Comparison of ENCODE assay signal across 16 cellular contexts in genomic region chr17:43952724-43953666, GRCh38. TPM values are rescaled to one million over a fixed set of nuclear protein-coding genes. Genes with fewer than 3 reads are reported as not detected.
DNase-seq lines count a peak whose midpoint lies in the region; ATAC-seq, FAIRE-seq and TF ChIP-seq lines count a peak whose summit lies in the region.
"Had no signal": no experiment of that assay in that cellular context is flagged by ENCODE, and none has a peak within 500 bp of the region (broad histone marks: within the 10 kb centered on the region; RNA-seq: fewer than 3 reads in every experiment).

No MANE protein-coding gene starts in this region.

- H3K79me2 ChIP-seq in endothelial cell of umbilical vein (ENCODE audit: control insufficient read depth, insufficient read depth, low read length) (no peaks in the 10 kb centered on the region), PC-3 (ENCODE audit: low read length) (no peaks in the 10 kb centered on the region)

- H3K4me2 ChIP-seq in endothelial cell of umbilical vein (ENCODE audit: insufficient read depth, low read length), result no peak overlapping the region
- H3K4me2 ChIP-seq in PC-3 (ENCODE audit: low read length), result no peak overlapping the region

- in situ Hi-C loops in HAP-1 (cut with MboI; ENCODE audit: low sequenced_read_pairs), result no loop called here

- H3K9ac ChIP-seq in endothelial cell of umbilical vein (replicated peaks; ENCODE audit: extremely low read depth, insufficient read depth, low read length), result no peak overlapping the region
- H3K9ac ChIP-seq in PC-3 (ENCODE audit: low read length), result no peak overlapping the region

- H3K4me3 ChIP-seq in endothelial cell of umbilical vein (replicated peaks in 1 of 3; ENCODE audit: insufficient read depth in 1 of 3, low read depth in 1 of 3, low read length in 3 of 3) (no peak overlapping the region), PC-3 (ENCODE audit: low read length) (no peak overlapping the region), HAP-1 (no peak overlapping the region)
- H3K4me3 ChIP-seq: skin epidermis had no signal

- no peaks in the 10 kb centered on the region for H3F3A ChIP-seq in PC-3 (ENCODE audit: low read length, unreplicated experiment)

- ATAC-seq in PC-3 (no peak), HG02973 (IDR thresholded peaks at IDR 0.05; ENCODE audit: unreplicated experiment) (no peak)
- ATAC-seq: activated CD4-positive, alpha-beta T cell treated with anti-CD3 and anti-CD28 coated beads for 36 hours had no signal

- intact Hi-C loops in endothelial cell of umbilical vein (cut with micrococcal nuclease), result no loop called here
- intact Hi-C loops in PC-3 (cut with micrococcal nuclease), result no loop called here

- H3K36me3 ChIP-seq in endothelial cell of umbilical vein (ENCODE audit: control insufficient read depth in 2 of 2, extremely low read depth in 1 of 2, insufficient read depth in 2 of 2, low read length in 2 of 2) (no peaks in the 10 kb centered on the region), PC-3 (ENCODE audit: low read depth, low read length) (no peaks in the 10 kb centered on the region), HAP-1 (replicated peaks) (no peaks in the 10 kb centered on the region)

- DNase-seq in DMS53 (lab: John Stamatoyannopoulos, UW) (peak; percentile 39), DMS53 treated with DMSO at 0.1 percent for 48 hours (lab: John Stamatoyannopoulos, UW; ENCODE audit: unreplicated experiment) (no peak), NCI-H69 (lab: John Stamatoyannopoulos, UW) (peak; percentile 68), endothelial cell of umbilical vein (ENCODE audit: low read depth, low spot score) (no peak), PC-3 (no peak), HAP-1 (ENCODE audit: low spot score in 2 of 2) (no peak)
- DNase-seq: activated CD4-positive, alpha-beta T cell treated with anti-CD3 and anti-CD28 coated beads for 36 hours; anterior cingulate cortex; GDM1; NCI-H1436 had no signal

- CTCF ChIA-PET in endothelial cell of umbilical vein (lab: Charles Lee), result interaction anchor here (1.2 to 2.1 kb wide), 2 partner anchors 9 kb away, joined by 5 to 15 read pairs; no protein-coding TSS in a partner anchor
- CTCF ChIA-PET in PC-3 (lab: Charles Lee), result no interaction called here

- FAIRE-seq in endothelial cell of umbilical vein (lab: Jason Lieb, UNC), result peak; percentile 40

- no peaks in the 10 kb centered on the region for H3K9me3 Mint-ChIP-seq in nephron

- H3K27me3 Mint-ChIP-seq in nephron (ENCODE audit: low read depth), result peaks cover 88% of the 10 kb centered on the region

- H4K20me1 ChIP-seq in endothelial cell of umbilical vein (replicated peaks; ENCODE audit: control insufficient read depth, extremely low read depth, insufficient read depth, low read length), result no peaks in the 10 kb centered on the region
- H4K20me1 ChIP-seq in PC-3 (ENCODE audit: low read length), result no peaks in the 10 kb centered on the region

- POLR2A ChIA-PET in endothelial cell of umbilical vein (lab: Charles Lee), result no interaction called here
- POLR2A ChIA-PET in PC-3 (lab: Charles Lee; ENCODE audit: unreplicated experiment), result no interaction called here

- no peaks in the 10 kb centered on the region for H3K9me1 ChIP-seq in endothelial cell of umbilical vein (replicated peaks; ENCODE audit: control insufficient read depth, extremely low read depth, insufficient read depth, low read length)

- H3K27ac Mint-ChIP-seq in nephron, result peak overlapping the region in 1 of 3 experiments; percentile 9
- H3K27ac Mint-ChIP-seq: activated CD4-positive, alpha-beta T cell treated with anti-CD3 and anti-CD28 coated beads for 36 hours had no signal

- H3K9me3 ChIP-seq in endothelial cell of umbilical vein (replicated peaks; ENCODE audit: control insufficient read depth, insufficient read depth, low read length) (no peaks in the 10 kb centered on the region), PC-3 (ENCODE audit: low read length) (no peaks in the 10 kb centered on the region), HAP-1 (no peaks in the 10 kb centered on the region)

- TF ChIP-seq CTCF in endothelial cell of umbilical vein (IDR thresholded peaks at IDR 0.05; ENCODE audit: extremely low read depth in 1 of 2, insufficient read depth in 1 of 2, low read depth in 1 of 2, low read length in 2 of 2) (no peak), nephron (IDR thresholded peaks at IDR 0.05; ENCODE audit: unreplicated experiment in 3 of 3) (no peak), PC-3 (conservative IDR thresholded peaks at IDR 0.05; ENCODE audit: low read depth, low read length) (no peak)

- H3K4me1 ChIP-seq in endothelial cell of umbilical vein (ENCODE audit: control insufficient read depth, extremely low read depth, insufficient read depth, low read length), result peaks cover 2% of the 10 kb centered on the region
- no peaks in the 10 kb centered on the region for H3K4me1 ChIP-seq in PC-3 (ENCODE audit: insufficient read depth, low read length)
- H3K4me1 ChIP-seq in HAP-1, result no peaks in the 10 kb centered on the region

- H3K9me2 ChIP-seq in PC-3 (replicated peaks; ENCODE audit: low read length), result no peaks in the 10 kb centered on the region

- no peak for TF ChIP-seq POLR2A in endothelial cell of umbilical vein (IDR thresholded peaks at IDR 0.05; ENCODE audit: low read depth, low read length)

- no peak overlapping the region for H3K27ac ChIP-seq in endothelial cell of umbilical vein (ENCODE audit: insufficient read depth, low read depth, low read length)
- H3K27ac ChIP-seq in PC-3 (ENCODE audit: low read length), result no peak overlapping the region
- H3K27ac ChIP-seq: skin epidermis had no signal

- dilution Hi-C loops in endothelial cell of umbilical vein (cut with MboI; ENCODE audit: extremely low pct_ligation_motif_present, low sequenced_read_pairs), result no loop called here

- peaks cover 8% of the 10 kb centered on the region for H3K4me1 Mint-ChIP-seq in nephron

- no peaks in the 10 kb centered on the region for H3K36me3 Mint-ChIP-seq in nephron (ENCODE audit: low read depth)

- BruUV-seq in endothelial cell of umbilical vein (replicated peaks; lab: Mats Ljungman, UMichigan), result no TSS peak
- BruUV-seq in PC-3 (replicated peaks; lab: Mats Ljungman, UMichigan), result no TSS peak

- H3K27me3 ChIP-seq in endothelial cell of umbilical vein (ENCODE audit: control insufficient read depth in 2 of 2, insufficient read depth in 2 of 2, low read length in 2 of 2), result peaks cover 40 to 44% of the 10 kb centered on the region in 2 experiments
- H3K27me3 ChIP-seq in PC-3 (ENCODE audit: low read length), result no peaks in the 10 kb centered on the region
- H3K27me3 ChIP-seq in HAP-1 (ENCODE audit: low read depth), result 0 out of 2 replicates have a peak, but pooled peaks cover 2% of the 10 kb centered on the region

- H2AFZ ChIP-seq in endothelial cell of umbilical vein (ENCODE audit: low read depth, low read length) (no peak overlapping the region), PC-3 (ENCODE audit: low read length) (no peak overlapping the region)

- peak overlapping the region; percentile 61 to 72 (median 64) for H3K4me3 Mint-ChIP-seq in nephron
- H3K4me3 Mint-ChIP-seq: activated CD4-positive, alpha-beta T cell treated with anti-CD3 and anti-CD28 coated beads for 36 hours had no signal

TF ChIP-seq in endothelial cell of umbilical vein, 7 proteins besides CTCF, POLR2A, EP300 and RAD21:
- TF ChIP-seq POLR2AphosphoS5 (IDR thresholded peaks at IDR 0.05; ENCODE audit: insufficient read depth, low read depth, low read length) (no peak), EZH2 (IDR thresholded peaks at IDR 0.05; ENCODE audit: borderline replicate concordance, low read depth, low read length, severe bottlenecking) (peak; percentile 99)

RNA-seq across cellular contexts. Expression of gene PYY, which starts 0.7 kb away (rescaled TPM):
- not detected in 2 replicates for total RNA-seq in endothelial cell of umbilical vein
- 0.14 TPM in 1 of 2 replicates, not detected in the other for polyA plus RNA-seq in endothelial cell of umbilical vein
- polyA plus RNA-seq in endothelial cell of umbilical vein (2011; cell fraction: cytosol; rRNA removed), result not detected in 2 replicates
- polyA plus RNA-seq in endothelial cell of umbilical vein (2011; cell fraction: nucleus; rRNA removed), result not detected in 2 replicates
- polyA plus RNA-seq in endothelial cell of umbilical vein (2012), result not detected in 2 replicates
- not detected in 2 replicates for polyA minus RNA-seq in endothelial cell of umbilical vein
- not detected for polyA minus RNA-seq in endothelial cell of umbilical vein (2011; cell fraction: cytosol; rRNA and poly(A)+ RNA removed)
- not detected in 2 replicates for polyA minus RNA-seq in endothelial cell of umbilical vein (2011; cell fraction: nucleus; rRNA and poly(A)+ RNA removed)
- total RNA-seq in PC-3 (2014; rRNA removed), result not detected in 2 replicates
- total RNA-seq: A673; activated CD4-positive, alpha-beta T cell treated with anti-CD3 and anti-CD28 coated beads for 36 hours; lung microvascular endothelial cell had no signal
- polyA plus RNA-seq: fibroblast of lung had no signal

RNA-seq across cellular contexts. Expression of gene PPY, which starts 10.7 kb away (rescaled TPM):
- total RNA-seq in endothelial cell of umbilical vein, result not detected in 2 replicates
- not detected in 2 replicates for polyA plus RNA-seq in endothelial cell of umbilical vein
- not detected in 2 replicates for polyA plus RNA-seq in endothelial cell of umbilical vein (2011; cell fraction: cytosol; rRNA removed)
- polyA plus RNA-seq in endothelial cell of umbilical vein (2011; cell fraction: nucleus; rRNA removed), result not detected in 2 replicates
- not detected in 2 replicates for polyA plus RNA-seq in endothelial cell of umbilical vein (2012)
- polyA minus RNA-seq in endothelial cell of umbilical vein, result not detected in 2 replicates
- not detected for polyA minus RNA-seq in endothelial cell of umbilical vein (2011; cell fraction: cytosol; rRNA and poly(A)+ RNA removed)
- polyA minus RNA-seq in endothelial cell of umbilical vein (2011; cell fraction: nucleus; rRNA and poly(A)+ RNA removed), result not detected in 2 replicates
- not detected in 2 replicates for total RNA-seq in PC-3 (2014; rRNA removed)
- total RNA-seq: A673; activated CD4-positive, alpha-beta T cell treated with anti-CD3 and anti-CD28 coated beads for 36 hours; fibroblast of lung; lung microvascular endothelial cell had no signal
- polyA plus RNA-seq: fibroblast of lung had no signal

RNA-seq across cellular contexts. Expression of gene MPP2, which starts 45.7 kb away (rescaled TPM):
- 1.2 and 1.6 TPM in 2 replicates for total RNA-seq in endothelial cell of umbilical vein
- polyA plus RNA-seq in endothelial cell of umbilical vein, result 1.2 and 1.4 TPM in 2 replicates
- 1.1 and 1.3 TPM in 2 replicates for polyA plus RNA-seq in endothelial cell of umbilical vein (2011; cell fraction: cytosol; rRNA removed)
- polyA plus RNA-seq in endothelial cell of umbilical vein (2011; cell fraction: nucleus; rRNA removed), result 1.6 TPM in 2 replicates
- 1.1 and 2.6 TPM in 2 replicates for polyA plus RNA-seq in endothelial cell of umbilical vein (2012)
- 0.91 and 2.2 TPM in 2 replicates for polyA minus RNA-seq in endothelial cell of umbilical vein
- 7.9 TPM for polyA minus RNA-seq in endothelial cell of umbilical vein (2011; cell fraction: cytosol; rRNA and poly(A)+ RNA removed)
- polyA minus RNA-seq in endothelial cell of umbilical vein (2011; cell fraction: nucleus; rRNA and poly(A)+ RNA removed), result 0.29 and 1.0 TPM in 2 replicates
- 7.7 and 8.2 TPM in 2 replicates for total RNA-seq in PC-3 (2014; rRNA removed)

RNA-seq across cellular contexts. Expression of gene NAGS, which starts 51.4 kb away (rescaled TPM):
- total RNA-seq in endothelial cell of umbilical vein (5.8 and 6.1 TPM in 2 replicates), PC-3 (2014; rRNA removed) (13.5 and 14.3 TPM in 2 replicates)
- polyA plus RNA-seq in endothelial cell of umbilical vein, result 3.3 and 3.7 TPM in 2 replicates
- polyA plus RNA-seq in endothelial cell of umbilical vein (2011; cell fraction: cytosol; rRNA removed), result 2.1 and 2.4 TPM in 2 replicates
- polyA plus RNA-seq in endothelial cell of umbilical vein (2011; cell fraction: nucleus; rRNA removed), result 1.8 and 1.9 TPM in 2 replicates
- 1.3 and 1.7 TPM in 2 replicates for polyA plus RNA-seq in endothelial cell of umbilical vein (2012)
- 1.3 and 1.8 TPM in 2 replicates for polyA minus RNA-seq in endothelial cell of umbilical vein
- 0.92 TPM for polyA minus RNA-seq in endothelial cell of umbilical vein (2011; cell fraction: cytosol; rRNA and poly(A)+ RNA removed)
- 0.96 and 1.9 TPM in 2 replicates for polyA minus RNA-seq in endothelial cell of umbilical vein (2011; cell fraction: nucleus; rRNA and poly(A)+ RNA removed)

Comparison
In these comparisons a context has a peak if more than half of its experiments do, and no peak if none do; other contexts are left out.
1. DNase-seq: peak in DMS53 (single experiment) and NCI-H69 (single experiment); none in DMS53 treated with DMSO at 0.1 percent for 48 hours (single experiment), endothelial cell of umbilical vein (single experiment), PC-3 (single experiment) and HAP-1 (0 of 2).